ENCODE assay signal across 9 cellular contexts in genomic region chr16:3173892-3174617, GRCh38. TPM values are rescaled to one million over a fixed set of nuclear protein-coding genes. Genes with fewer than 3 reads are reported as not detected.
A peak's percentile ranks its signal among the peaks of the same experiment; 100 is the strongest.
DNase-seq lines count a peak whose midpoint lies in the region; ATAC-seq, FAIRE-seq and TF ChIP-seq lines count a peak whose summit lies in the region.
"Had no signal": no experiment of that assay in that cellular context is flagged by ENCODE, and none has a peak within 500 bp of the region (broad histone marks: within the 10 kb centered on the region; RNA-seq: fewer than 3 reads in every experiment).

No MANE protein-coding gene starts in this region.

- H3K9me3 ChIP-seq in cardiac muscle cell (ENCODE audit: low read depth) (no peaks in the 10 kb centered on the region), heart right ventricle (no peaks in the 10 kb centered on the region), GM12878 (replicated peaks; ENCODE audit: control insufficient read depth, insufficient read depth, low read length) (no peaks in the 10 kb centered on the region)

- CTCF ChIA-PET in GM12878 (lab: Yijun Ruan, JAX), result interaction anchor here (0.8 to 1.7 kb wide), 10 partner anchors 8 to 287 kb away, joined by 3 to 15 read pairs (median 4); partner anchors contain the start of gene NAA60

- POLR2A ChIA-PET in GM12878 (lab: Charles Lee), result interaction anchor here (0.7 to 1.6 kb wide), 2 partner anchors 39 to 53 kb away, joined by 3 read pairs; partner anchors contain the start of gene ZNF213

- no peak for TF ChIP-seq EP300 in GM12878 (IDR thresholded peaks at IDR 0.05; ENCODE audit: borderline replicate concordance in 1 of 2, control insufficient read depth in 1 of 2, low read depth in 2 of 2, low read length in 2 of 2)

- no peak; the same call in 1 of the 2 replicates for TF ChIP-seq POLR2A in GM12878 (IDR thresholded peaks at IDR 0.05; ENCODE audit: low read depth, low read length)

- peak overlapping the region; percentile 81 for H2AFZ ChIP-seq in GM12878 (ENCODE audit: control insufficient read depth, low read depth, low read length)

- H4K20me1 ChIP-seq in GM12878 (ENCODE audit: control insufficient read depth, insufficient read depth), result no peaks in the 10 kb centered on the region

- no peaks in the 10 kb centered on the region for H3K4me1 ChIP-seq in cardiac muscle cell (ENCODE audit: low read depth)
- H3K4me1 ChIP-seq in heart right ventricle, result peaks cover 0 to 43% (median 19%) of the 10 kb centered on the region in 9 donors
- peaks cover 35% of the 10 kb centered on the region for H3K4me1 ChIP-seq in GM12878 (ENCODE audit: control insufficient read depth, insufficient read depth, low read length)

- intact Hi-C loops in heart right ventricle (cut with DNase I), result no loop called here
- intact Hi-C loops in GM12878 (cut with micrococcal nuclease; ENCODE audit: unreplicated experiment), result no loop called here

- H3K27me3 Mint-ChIP-seq in osteocyte (ENCODE audit: unreplicated experiment), result peaks cover 43% of the 10 kb centered on the region

- FAIRE-seq in GM12878 (lab: Jason Lieb, UNC), result peak; percentile 7
- FAIRE-seq: islet of Langerhans had no signal

- H3K4me1 Mint-ChIP-seq in osteocyte (ENCODE audit: unreplicated experiment), result peaks cover 23% of the 10 kb centered on the region

- peak; percentile 50 for TF ChIP-seq CTCF in cardiac muscle cell (IDR thresholded peaks at IDR 0.05; ENCODE audit: low read depth, low read length)
- peak in 1 of 9 donors; percentile 13 for TF ChIP-seq CTCF in heart right ventricle (IDR thresholded peaks at IDR 0.05)
- TF ChIP-seq CTCF in GM12878 (IDR thresholded peaks at IDR 0.05 in 2 of 3, conservative IDR thresholded peaks at IDR 0.05 in 1 of 3; ENCODE audit: control insufficient read depth in 2 of 3, extremely low read depth in 1 of 3, insufficient read depth in 1 of 3, low read depth in 3 of 3, low read length in 3 of 3), result peak; percentile 30 to 55 (median 54); a peak in 5 of 6 replicates
- peak; percentile 48 for TF ChIP-seq CTCF in osteocyte (IDR thresholded peaks at IDR 0.05)

- H3K4me3 Mint-ChIP-seq in osteocyte (ENCODE audit: unreplicated experiment), result peak overlapping the region; percentile 41

- H3K27ac Mint-ChIP-seq in osteocyte (ENCODE audit: unreplicated experiment), result no peak overlapping the region

- H3K9me3 Mint-ChIP-seq in osteocyte (ENCODE audit: unreplicated experiment), result no peaks in the 10 kb centered on the region

- H3K27me3 ChIP-seq in cardiac muscle cell (peaks cover 100% of the 10 kb centered on the region), heart right ventricle (peaks cover 44 to 100% (median 100%) of the 10 kb centered on the region in 7 donors), GM12878 (replicated peaks in 1 of 2; ENCODE audit: control insufficient read depth in 2 of 2, insufficient read depth in 2 of 2, low read length in 1 of 2) (no peaks in the 10 kb centered on the region; a peak in 1 of 4 replicates)

- in situ Hi-C loops in GM12878 (cut with MboI), result no loop called here

- H3K36me3 Mint-ChIP-seq in osteocyte (ENCODE audit: unreplicated experiment), result no peaks in the 10 kb centered on the region

- SMC1A ChIA-PET in GM12878 (lab: Charles Lee; ENCODE audit: uncharacterized antibody, unreplicated experiment), result interaction anchor here (0.9 to 1.0 kb wide), 2 partner anchors 15 to 94 kb away, joined by 3 read pairs; no protein-coding TSS in a partner anchor

- H3K27ac ChIP-seq in cardiac muscle cell (no peak overlapping the region), heart right ventricle (no peak overlapping the region), GM12878 (ENCODE audit: control insufficient read depth, insufficient read depth) (peak overlapping the region; percentile 25; the same call in 1 of the 2 replicates)

- no peaks in the 10 kb centered on the region for H3K79me2 ChIP-seq in GM12878 (ENCODE audit: control insufficient read depth, insufficient read depth, low read length)

- no peaks in the 10 kb centered on the region for H3K36me3 ChIP-seq in cardiac muscle cell
- H3K36me3 ChIP-seq in heart right ventricle, result no peaks in the 10 kb centered on the region
- no peaks in the 10 kb centered on the region for H3K36me3 ChIP-seq in GM12878 (ENCODE audit: control insufficient read depth in 2 of 2, insufficient read depth in 2 of 2, low read length in 1 of 2)

- H3K4me3 ChIP-seq in cardiac muscle cell (no peak overlapping the region), heart right ventricle (no peak overlapping the region), GM12878 (peak overlapping the region; percentile 22)

- RAD21 ChIA-PET in GM12878 (lab: Charles Lee; ENCODE audit: unreplicated experiment), result no interaction called here

- BruUV-seq in GM12878 (replicated peaks; lab: Mats Ljungman, UMichigan), result no TSS peak

- DNase-seq in cardiac muscle cell (ENCODE audit: low read depth in 1 of 2, low spot score in 1 of 2) (peak in 1 of 2 donors; percentile 35), heart right ventricle (no peak), NAMALWA (ENCODE audit: low spot score) (peak; percentile 89), GM12878 (ENCODE audit: low read depth, low spot score) (no peak), osteocyte (ENCODE audit: extremely low spot score, unreplicated experiment) (no peak), NCI-H510A treated with DMSO at 0.1 percent for 48 hours (lab: John Stamatoyannopoulos, UW) (no peak)

- ATAC-seq in heart right ventricle (no peak), GM12878 (peak; percentile 16), GM18870 (IDR thresholded peaks at IDR 0.05; ENCODE audit: unreplicated experiment) (no peak), GM21423 (IDR thresholded peaks at IDR 0.05; ENCODE audit: unreplicated experiment) (no peak)

- whole genome bisulfite sequencing in heart right ventricle, 2 donors, result 4 to 6% methylated on average over 24 of the region's 24 CpGs
- WGBS in GM12878 (ENCODE audit: insufficient coverage, insufficient replicate concordance, low lambda C conversion rate, missing lambda C conversion rate), result 1% methylated on average over 24 of the region's 24 CpGs

- peak overlapping the region; percentile 92 for H3K4me2 ChIP-seq in GM12878 (ENCODE audit: control insufficient read depth, insufficient read depth)

- peak overlapping the region; percentile 51; the same call in 1 of the 2 replicates for H3K9ac ChIP-seq in GM12878 (ENCODE audit: control insufficient read depth, insufficient read depth, low read length)

- no peak for TF ChIP-seq RAD21 in GM12878 (IDR thresholded peaks at IDR 0.05; ENCODE audit: insufficient read depth, low read depth, low read length)

TF ChIP-seq in GM12878, 131 proteins besides CTCF, POLR2A, EP300 and RAD21 (continues in another document):
- TF ChIP-seq ZNF622 (IDR thresholded peaks at IDR 0.05), result no peak
- no peak for TF ChIP-seq EGR1 (IDR thresholded peaks at IDR 0.05; ENCODE audit: borderline replicate concordance in 1 of 2, low read depth in 2 of 2, low read length in 2 of 2)
- no peak for TF ChIP-seq SMC3 (IDR thresholded peaks at IDR 0.05; ENCODE audit: borderline replicate concordance, low read length)

RNA-seq across cellular contexts. Expression of gene OR1F1, which starts 13.9 kb away (rescaled TPM):
- total RNA-seq in cardiac muscle cell (not detected in 2 replicates), heart right ventricle (not detected), GM12878 (2014; rRNA removed) (not detected in 2 replicates), GM12878 (2014; rRNA removed; fragmentation: Illumina TruSeq; extraction: Trizol) (not detected in 2 replicates), GM12878 (2021) (not detected in 2 replicates), osteocyte (not detected in 2 replicates)
- polyA plus RNA-seq in cardiac muscle cell (not detected in 2 replicates), heart right ventricle (not detected), GM12878 (2011; rRNA removed) (0.12 TPM in 1 of 2 replicates, not detected in the other), GM12878 (2014; fragmentation: Illumina TruSeq; extraction: Trizol) (0.10 TPM in 1 of 2 replicates, not detected in the other), GM12878 (2014; fragmentation: Nextera tagmentation; extraction: Ambion mirVana) (not detected), GM12878 (2014; rRNA removed) (0.14 TPM in 1 of 2 replicates, not detected in the other), GM12878 (2016; fragmentation: Nextera tagmentation; extraction: Ambion mirVana) (not detected)
- total RNA-seq in GM12878 (2013; cell fraction: nucleolus; rRNA removed), result not detected in 2 replicates
- polyA plus RNA-seq in GM12878 (2011; ENCODE audit: low read depth), result not detected
- 0.30 and 0.36 TPM in 2 replicates for polyA plus RNA-seq in GM12878 (2011; cell fraction: cytosol; rRNA removed)
- 0.12 TPM in 1 of 2 replicates, not detected in the other for polyA plus RNA-seq in GM12878 (2011; cell fraction: nucleus; rRNA removed)
- polyA plus RNA-seq in GM12878 (2012), result not detected in 2 replicates
- polyA minus RNA-seq in GM12878 (2011; rRNA and poly(A)+ RNA removed), result 1.1 TPM in 1 of 2 replicates, not detected in the other
- not detected in 2 replicates for polyA minus RNA-seq in GM12878 (2011; cell fraction: cytosol; rRNA and poly(A)+ RNA removed)
- not detected in 2 replicates for polyA minus RNA-seq in GM12878 (2011; cell fraction: nucleus; rRNA and poly(A)+ RNA removed)

RNA-seq across cellular contexts. Expression of gene ZNF213, which starts 39.2 kb away (rescaled TPM):
- total RNA-seq in cardiac muscle cell (7.5 and 8.4 TPM in 2 replicates), heart right ventricle (1 to 10 TPM; 5.9 to 9.2 (median 7.7) TPM), GM12878 (2014; rRNA removed) (1.1 TPM in 2 replicates), GM12878 (2014; rRNA removed; fragmentation: Illumina TruSeq; extraction: Trizol) (0.83 and 1.2 TPM in 2 replicates), GM12878 (2021) (7.2 and 9.4 TPM in 2 replicates), osteocyte (13.4 and 14.3 TPM in 2 replicates)
- polyA plus RNA-seq in cardiac muscle cell (10.1 and 13.6 TPM in 2 replicates), heart right ventricle (10 to 100 TPM in 1 of 2 donors, 1 to 10 TPM in 1; 6.9 to 10.1 TPM), GM12878 (2011; rRNA removed) (0.13 and 0.53 TPM in 2 replicates), GM12878 (2014; fragmentation: Illumina TruSeq; extraction: Trizol) (0.22 and 0.91 TPM in 2 replicates), GM12878 (2014; fragmentation: Nextera tagmentation; extraction: Ambion mirVana) (under 1 TPM; 0.55 to 0.58 TPM), GM12878 (2014; rRNA removed) (3.1 and 3.2 TPM in 2 replicates), GM12878 (2016; fragmentation: Nextera tagmentation; extraction: Ambion mirVana) (1 to 10 TPM; 3.4 to 4.8 TPM)
- 2.7 and 6.1 TPM in 2 replicates for total RNA-seq in GM12878 (2013; cell fraction: nucleolus; rRNA removed)
- polyA plus RNA-seq in GM12878 (2011; ENCODE audit: low read depth), result 2.1 TPM
- polyA plus RNA-seq in GM12878 (2011; cell fraction: cytosol; rRNA removed), result 0.73 and 1.0 TPM in 2 replicates
- 2.0 and 3.8 TPM in 2 replicates for polyA plus RNA-seq in GM12878 (2011; cell fraction: nucleus; rRNA removed)
- 4.8 and 5.3 TPM in 2 replicates for polyA plus RNA-seq in GM12878 (2012)
- 0.88 and 1.6 TPM in 2 replicates for polyA minus RNA-seq in GM12878 (2011; rRNA and poly(A)+ RNA removed)
- 1.2 and 1.9 TPM in 2 replicates for polyA minus RNA-seq in GM12878 (2011; cell fraction: cytosol; rRNA and poly(A)+ RNA removed)
- 1.1 and 2.1 TPM in 2 replicates for polyA minus RNA-seq in GM12878 (2011; cell fraction: nucleus; rRNA and poly(A)+ RNA removed)
